In the genomic region with DNA sequence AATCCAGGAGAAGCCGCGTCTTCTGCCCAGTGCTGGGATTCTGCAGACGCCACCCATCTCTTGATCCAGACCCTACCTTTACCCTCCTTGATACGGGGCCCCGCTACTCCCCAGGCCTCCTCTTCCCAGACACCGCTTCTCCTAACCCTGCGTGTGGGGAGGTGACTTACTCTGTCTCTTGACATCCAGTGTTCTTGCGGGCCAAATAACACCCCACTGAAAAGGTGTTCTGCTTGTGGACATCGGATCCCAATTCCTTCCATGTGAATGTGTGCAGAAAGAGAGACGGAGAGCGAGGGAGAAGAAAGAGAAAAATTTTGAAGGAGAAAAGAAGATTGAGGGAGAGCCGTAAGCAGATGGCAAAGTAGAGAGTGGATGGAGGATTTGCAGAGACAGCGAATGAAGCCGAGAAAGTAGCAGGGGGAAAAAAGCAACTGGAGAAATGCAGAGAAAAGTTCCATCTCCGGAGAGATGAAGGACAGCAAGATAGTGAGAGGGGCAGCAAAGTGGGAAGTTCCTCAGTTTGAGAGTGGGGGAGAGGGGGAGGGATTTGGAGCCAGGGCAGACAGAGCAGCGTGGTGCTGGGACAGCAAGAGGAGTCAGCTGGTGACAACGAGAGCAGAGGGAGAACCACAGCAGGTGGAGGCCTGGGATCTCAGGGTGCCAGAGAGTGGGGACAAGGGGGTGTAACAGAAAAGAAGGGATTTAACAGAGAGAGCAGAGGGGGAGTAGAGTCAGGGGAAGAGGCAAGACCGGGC, we compare ENCODE assay signal across 8 cellular contexts. TPM values are rescaled to one million over a fixed set of nuclear protein-coding genes. Genes with fewer than 3 reads are reported as not detected.
DNase-seq lines count a peak whose midpoint lies in the region; ATAC-seq and TF ChIP-seq lines count a peak whose summit lies in the region.

No MANE protein-coding gene starts in this region.

- H3K9me3 ChIP-seq in BLaER1 = peaks cover 48% of the 10 kb centered on the region

- peaks cover 58% of the 10 kb centered on the region for H3K36me3 ChIP-seq in BLaER1

- peak overlapping the region; percentile 94 for H3K27ac Mint-ChIP-seq in progenitor cell of endocrine pancreas

- peak overlapping the region; percentile 85 for H3K4me2 ChIP-seq in BLaER1

- peak overlapping the region; percentile 98 for H3K27ac ChIP-seq in BLaER1

- H3K36me3 Mint-ChIP-seq in progenitor cell of endocrine pancreas (ENCODE audit: insufficient read depth) = peaks cover 54% of the 10 kb centered on the region

- no peaks in the 10 kb centered on the region for H3K27me3 Mint-ChIP-seq in progenitor cell of endocrine pancreas

- H3K4me3 ChIP-seq in BLaER1 = peak overlapping the region; percentile 82
- H3K4me3 ChIP-seq in fibroblast of pulmonary artery (replicated peaks; ENCODE audit: low read depth, low read length) = peak overlapping the region; percentile 83

- TF ChIP-seq CTCF in fibroblast of pulmonary artery (IDR thresholded peaks at IDR 0.05; ENCODE audit: low read length, missing control alignments) (no peak), progenitor cell of endocrine pancreas (IDR thresholded peaks at IDR 0.05; ENCODE audit: unreplicated experiment) (no peak)

- peak overlapping the region; percentile 82 for H3K4me3 Mint-ChIP-seq in progenitor cell of endocrine pancreas (ENCODE audit: low read depth)

- peak; percentile 7 for DNase-seq in fibroblast of pulmonary artery (ENCODE audit: low read depth)
- DNase-seq in progenitor cell of endocrine pancreas (ENCODE audit: low spot score, unreplicated experiment) = no peak
- DNase-seq in SW 1271 (lab: John Stamatoyannopoulos, UW) = no peak
- DNase-seq in stimulated activated CD4-positive, alpha-beta T cell treated with anti-CD3 and anti-CD28 coated beads, Interleukin-4, amount 100 ng/mL, for 1 hour = no peak
- DNase-seq in hepatic stellate cell (ENCODE audit: low spot score) = no peak

- H3K9me3 Mint-ChIP-seq in progenitor cell of endocrine pancreas (ENCODE audit: low read depth) = peaks cover 19% of the 10 kb centered on the region

- peaks cover 12% of the 10 kb centered on the region for H3K4me1 Mint-ChIP-seq in progenitor cell of endocrine pancreas (ENCODE audit: low read depth)

- peaks cover 6% of the 10 kb centered on the region; the same call in 1 of the 2 replicates for H4K20me1 ChIP-seq in BLaER1

- ATAC-seq in GM21528 (IDR thresholded peaks at IDR 0.05; ENCODE audit: low FRiP score, unreplicated experiment) = peak; percentile 32
- ATAC-seq in SK-N-SH treated with all-trans-retinoic acid at 6 μM for 48 hours = peak; percentile 11

- peak overlapping the region; percentile 98 for H3K9ac ChIP-seq in BLaER1

- peaks cover 17% of the 10 kb centered on the region for H3K4me1 ChIP-seq in BLaER1

- no peaks in the 10 kb centered on the region for H3K27me3 ChIP-seq in BLaER1

TF ChIP-seq in SK-N-SH treated with all-trans-retinoic acid at 6 μM for 48 hours, 23 proteins besides CTCF, POLR2A, EP300 and RAD21:
- TF ChIP-seq SNAI2 (CRISPR knock-in tag; IDR thresholded peaks at IDR 0.05) (no peak), RARB (CRISPR knock-in tag; IDR thresholded peaks at IDR 0.05) (no peak), ISL1 (CRISPR knock-in tag; IDR thresholded peaks at IDR 0.05) (no peak), TCF4 (CRISPR knock-in tag; IDR thresholded peaks at IDR 0.05; ENCODE audit: borderline replicate concordance) (no peak)
- TF ChIP-seq, protein P1, sequence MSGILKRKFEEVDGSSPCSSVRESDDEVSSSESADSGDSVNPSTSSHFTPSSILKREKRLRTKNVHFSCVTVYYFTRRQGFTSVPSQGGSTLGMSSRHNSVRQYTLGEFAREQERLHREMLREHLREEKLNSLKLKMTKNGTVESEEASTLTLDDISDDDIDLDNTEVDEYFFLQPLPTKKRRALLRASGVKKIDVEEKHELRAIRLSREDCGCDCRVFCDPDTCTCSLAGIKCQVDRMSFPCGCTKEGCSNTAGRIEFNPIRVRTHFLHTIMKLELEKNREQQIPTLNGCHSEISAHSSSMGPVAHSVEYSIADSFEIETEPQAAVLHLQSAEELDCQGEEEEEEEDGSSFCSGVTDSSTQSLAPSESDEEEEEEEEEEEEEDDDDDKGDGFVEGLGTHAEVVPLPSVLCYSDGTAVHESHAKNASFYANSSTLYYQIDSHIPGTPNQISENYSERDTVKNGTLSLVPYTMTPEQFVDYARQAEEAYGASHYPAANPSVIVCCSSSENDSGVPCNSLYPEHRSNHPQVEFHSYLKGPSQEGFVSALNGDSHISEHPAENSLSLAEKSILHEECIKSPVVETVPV (CRISPR knock-in tag; IDR thresholded peaks at IDR 0.05) = no peak

RNA-seq across cellular contexts. Expression of a gene that starts 0.8 kb away (rescaled TPM):
- total RNA-seq in progenitor cell of endocrine pancreas = 25.7 and 27.2 TPM in 2 replicates

RNA-seq across cellular contexts. Expression of a gene that starts 28.4 kb away (rescaled TPM):
- total RNA-seq in progenitor cell of endocrine pancreas = 27.1 and 29.4 TPM in 2 replicates

RNA-seq across cellular contexts. Expression of a gene that starts 38.3 kb away (rescaled TPM):
- total RNA-seq in progenitor cell of endocrine pancreas = 24.8 and 27.1 TPM in 2 replicates
